30 cellular contexts compared by ENCODE assay signal in genomic region chr9:87340391-87340790, GRCh38.
"Had no signal": no experiment of that assay in that cellular context is flagged by ENCODE, and none has a peak within 500 bp of the region (broad histone marks: within the 10 kb centered on the region; RNA-seq: fewer than 3 reads in every experiment).

No MANE protein-coding gene starts in this region.

- ATAC-seq: activated naive CD4-positive, alpha-beta T cell treated with anti-CD3 and anti-CD28 coated beads, Interleukin-2, amount 50 U/mL, for 72 hours; activated T-cell treated with anti-CD3 and anti-CD28 coated beads, Interleukin-2, amount 50 U/mL, for 4 hours; body of pancreas; K562; Panc1 had no signal

- H3K27me3 ChIP-seq: adrenal gland, body of pancreas, SJCRH30 had no signal

- H3K27ac ChIP-seq: adrenal gland, body of pancreas, SJCRH30, VCaP had no signal

- H3K36me3 ChIP-seq: adrenal gland, SJCRH30 had no signal

- H3K9ac ChIP-seq: SK-N-SH had no signal

- DNase-seq: activated B cell treated with CpG ODN at 0.5 μM for 24 hours; activated CD4-positive, alpha-beta memory T cell treated with anti-CD3 and anti-CD28 coated beads for 36 hours; activated CD4-positive, alpha-beta T cell treated with anti-CD3 and anti-CD28 coated beads for 4 hours; activated CD4-positive, alpha-beta T cell treated with anti-CD3 and anti-CD28 coated beads, Interleukin-2, amount 50 U/mL, for 1 hour; activated CD4-positive, CD25-positive, alpha-beta regulatory T cell treated with anti-CD3 and anti-CD28 coated beads, Interleukin-2, amount 50 U/mL, for 72 hours; activated CD8-positive, alpha-beta memory T cell treated with anti-CD3 and anti-CD28 coated beads, Interleukin-2, amount 50 U/mL, for 4 hours; activated gamma-delta T cell treated with Interleukin-2 at 50 U/mL for 16 hours; activated naive CD4-positive, alpha-beta T cell treated with anti-CD3 and anti-CD28 coated beads for 36 hours; activated T-cell treated with anti-CD3 and anti-CD28 coated beads for 4 hours; activated T-cell treated with anti-CD3 and anti-CD28 coated beads, Interleukin-2, amount 50 U/mL, for 4 hours; adrenal gland; body of pancreas; central memory CD4-positive, alpha-beta T cell; IMR-90; NCI-H1105; NCI-H1417 treated with DMSO at 0.1 percent for 48 hours; NCI-H2029; NCI-H510A; NCI-H748 treated with DMSO at 0.1 percent for 48 hours; SHP77; SJCRH30; SK-N-SH; SW 1271; T-helper 1 cell; T-helper 2 cell; T-helper 9 cell had no signal

- H3K9me3 ChIP-seq: adrenal gland, body of pancreas, SK-N-SH had no signal

- H3K4me3 ChIP-seq: adrenal gland, body of pancreas, K562, SJCRH30 had no signal

- H3K4me2 ChIP-seq: SK-N-SH had no signal
